Comparison of ENCODE assay signal across 8 cellular contexts in genomic region chr12:62603061-62603810, GRCh38.
A peak's percentile ranks its signal among the peaks of the same experiment; 100 is the strongest.
DNase-seq lines count a peak whose midpoint lies in the region; ATAC-seq and TF ChIP-seq lines count a peak whose summit lies in the region.

No MANE protein-coding gene starts in this region.

- H3K4me1 Mint-ChIP-seq in immature natural killer cell, result peaks cover 44 to 55% of the 10 kb centered on the region in 2 donors

- TF ChIP-seq POLR2A in breast epithelium (IDR thresholded peaks at IDR 0.05), result peak; percentile 12

- no peaks in the 10 kb centered on the region for H3K9me3 ChIP-seq in breast epithelium

- no peaks in the 10 kb centered on the region for H3K27me3 ChIP-seq in breast epithelium

- peak; percentile 64 for TF ChIP-seq CTCF in VCaP (conservative IDR thresholded peaks at IDR 0.05)
- TF ChIP-seq CTCF in breast epithelium (IDR thresholded peaks at IDR 0.05), result peak; percentile 7 to 57 (median 52)

- peak overlapping the region; percentile 83 to 96 (median 92) for H3K4me3 Mint-ChIP-seq in immature natural killer cell

- H3K9me3 Mint-ChIP-seq in immature natural killer cell, result no peaks in the 10 kb centered on the region

- H3K27ac Mint-ChIP-seq in immature natural killer cell, result peak overlapping the region; percentile 95 to 100 (median 99)

- H3K36me3 ChIP-seq in breast epithelium, result no peaks in the 10 kb centered on the region

- peak overlapping the region; percentile 73 to 85 (median 76) for H3K4me3 ChIP-seq in breast epithelium

- peaks cover 0 to 4% of the 10 kb centered on the region in 2 donors for H3K4me1 ChIP-seq in breast epithelium

- ATAC-seq in GM18508 (IDR thresholded peaks at IDR 0.05; ENCODE audit: insufficient read depth, unreplicated experiment), result peak; percentile 47
- peak; percentile 67 for ATAC-seq in HG02981 (IDR thresholded peaks at IDR 0.05; ENCODE audit: unreplicated experiment)

- intact Hi-C loops in breast epithelium (cut with DNase I; ENCODE audit: low total_unique reads), result loop anchor here (5.0 kb wide), 1 partner anchor 189 kb away; no protein-coding TSS in a partner anchor

- DNase-seq in A172 (ENCODE audit: low spot score) (peak; percentile 64), NCI-H2081 treated with DMSO at 0.1 percent for 48 hours (lab: John Stamatoyannopoulos, UW) (peak; percentile 37), breast epithelium (ENCODE audit: low spot score in 2 of 2) (peak; percentile 78 to 82), immature natural killer cell (peak; percentile 85 to 90 (median 89)), smooth muscle cell of the brain vasculature (ENCODE audit: low read depth, low spot score) (peak; percentile 63)

- H3K36me3 Mint-ChIP-seq in immature natural killer cell, result peaks cover 0 to 3% (median 0%) of the 10 kb centered on the region in 3 donors

- H3K27me3 Mint-ChIP-seq in immature natural killer cell (ENCODE audit: low read depth in 3 of 3), result peaks cover 7 to 25% (median 22%) of the 10 kb centered on the region in 3 donors

- peak overlapping the region; percentile 100 for H3K27ac ChIP-seq in VCaP
- H3K27ac ChIP-seq in breast epithelium, result peak overlapping the region; percentile 99 to 100

Comparison
In these comparisons a context has a peak if more than half of its experiments do, and no peak if none do; other contexts are left out.
1. Peak in every context shown above with its lines: DNase-seq, ATAC-seq, H3K4me3 ChIP-seq and H3K27ac ChIP-seq.
2. DNase-seq: peak in every context shown above with its lines; median percentile 89 in immature natural killer cell; 80 in breast epithelium; 64 in A172; 63 in smooth muscle cell of the brain vasculature; 37 in NCI-H2081 treated with DMSO at 0.1 percent for 48 hours.